Comparison of ENCODE assay signal across 8 cellular contexts in genomic region chr13:29593605-29594297, GRCh38. TPM values are rescaled to one million over a fixed set of nuclear protein-coding genes. Genes with fewer than 3 reads are reported as not detected.
A peak's percentile ranks its signal among the peaks of the same experiment; 100 is the strongest.
DNase-seq lines count a peak whose midpoint lies in the region; ATAC-seq and TF ChIP-seq lines count a peak whose summit lies in the region.

No MANE protein-coding gene starts in this region.

- H3K9me3 ChIP-seq in BE2C (no peaks in the 10 kb centered on the region), HUES64 (ENCODE audit: insufficient read depth, low read depth, low read length) (no peaks in the 10 kb centered on the region), mucosa of rectum (ENCODE audit: control insufficient read depth in 2 of 2, low read length in 2 of 2) (no peaks in the 10 kb centered on the region)

- peaks cover 43% of the 10 kb centered on the region for H3K4me1 Mint-ChIP-seq in MCF 10A (ENCODE audit: insufficient read depth, unreplicated experiment)

- WGBS in HUES64 = 77% methylated on average over 7 of the region's 8 CpGs

- H3K27me3 Mint-ChIP-seq in MCF 10A (ENCODE audit: insufficient read depth, unreplicated experiment) = no peaks in the 10 kb centered on the region

- H3K36me3 Mint-ChIP-seq in MCF 10A (ENCODE audit: insufficient read depth, unreplicated experiment) = peaks cover 7% of the 10 kb centered on the region

- H3K9me3 Mint-ChIP-seq in MCF 10A (ENCODE audit: unreplicated experiment) = no peaks in the 10 kb centered on the region

- intact Hi-C loops in MCF 10A (cut with micrococcal nuclease) = loop anchor here (10.0 kb wide), 1 partner anchor 111 kb away; no protein-coding TSS in a partner anchor

- H3K4me1 ChIP-seq in BE2C (peaks cover 3% of the 10 kb centered on the region; the same call in 1 of the 2 replicates), HUES64 (ENCODE audit: insufficient read depth, low read length) (peaks cover 28% of the 10 kb centered on the region; the same call in 1 of the 2 replicates), mucosa of rectum (ENCODE audit: control insufficient read depth in 2 of 2, insufficient read depth in 2 of 2, low read length in 2 of 2) (peaks cover 4 to 8% of the 10 kb centered on the region in 2 donors)

- CTCF ChIA-PET in MCF 10A (lab: Yijun Ruan, JAX) = no interaction called here

- H3K9ac ChIP-seq in HUES64 (ENCODE audit: low read depth, low read length) (peak overlapping the region; percentile 97), mucosa of rectum (ENCODE audit: low read depth in 1 of 2, low read length in 2 of 2) (peak overlapping the region; percentile 74 to 89)

- H3K4me3 ChIP-seq in BE2C (ENCODE audit: low read depth, low read length) (peak overlapping the region; percentile 98), HUES64 (ENCODE audit: low read length) (peak overlapping the region; percentile 87), mucosa of rectum (ENCODE audit: low read length in 2 of 2) (peak overlapping the region; percentile 80 to 82)

- DNase-seq in BE2C = no peak
- DNase-seq in MCF 10A (ENCODE audit: unreplicated experiment) = no peak
- no peak for DNase-seq in COR-L47 (lab: John Stamatoyannopoulos, UW)

- ATAC-seq in HG03108 (IDR thresholded peaks at IDR 0.05; ENCODE audit: unreplicated experiment) (no peak), GM21619 (IDR thresholded peaks at IDR 0.05; ENCODE audit: unreplicated experiment) (no peak), GM19467 (IDR thresholded peaks at IDR 0.05; ENCODE audit: unreplicated experiment) (no peak)

- H3K4me3 Mint-ChIP-seq in MCF 10A (ENCODE audit: unreplicated experiment) = peak overlapping the region; percentile 86

- H3K27me3 ChIP-seq in BE2C (no peaks in the 10 kb centered on the region), HUES64 (ENCODE audit: insufficient read depth, low read length) (peaks cover 15% of the 10 kb centered on the region), mucosa of rectum (ENCODE audit: control insufficient read depth in 2 of 2, insufficient read depth in 2 of 2, low read length in 2 of 2) (peaks cover 0 to 2% of the 10 kb centered on the region in 2 donors)

- POLR2A ChIA-PET in MCF 10A (lab: Yijun Ruan, JAX) = interaction anchor here (0.5 to 3.6 kb wide), 8 partner anchors 10 to 956 kb away, joined by 3 to 54 read pairs (median 4); no protein-coding TSS in a partner anchor

- peaks cover 18% of the 10 kb centered on the region for H3K36me3 ChIP-seq in BE2C
- H3K36me3 ChIP-seq in HUES64 (ENCODE audit: insufficient read depth, low read length) = 0 out of 2 replicates have a peak, but pooled peaks cover 3% of the 10 kb centered on the region
- no peaks in the 10 kb centered on the region for H3K36me3 ChIP-seq in mucosa of rectum (ENCODE audit: control insufficient read depth in 2 of 2, insufficient read depth in 2 of 2, low read length in 2 of 2)

- H3K27ac ChIP-seq in HUES64 (ENCODE audit: low read depth, low read length) (no peak overlapping the region), mucosa of rectum (ENCODE audit: low read depth in 2 of 2, low read length in 2 of 2) (no peak overlapping the region)

- peak overlapping the region; percentile 94 for H3K27ac Mint-ChIP-seq in MCF 10A (ENCODE audit: low read depth, unreplicated experiment)

- no peak for TF ChIP-seq CTCF in BE2C (IDR thresholded peaks at IDR 0.05; ENCODE audit: low read depth, low read length)
- no peak for TF ChIP-seq CTCF in MCF 10A (IDR thresholded peaks at IDR 0.05; ENCODE audit: unreplicated experiment)

- TSS peak; percentile 55 for BruUV-seq in MCF 10A (replicated peaks; lab: Mats Ljungman, UMichigan)

RNA-seq across cellular contexts. Expression of gene SLC7A1, which starts 1.7 kb away (rescaled TPM):
- 81.4 TPM for polyA plus RNA-seq in BE2C (2012; ENCODE audit: insufficient read depth, insufficient read length, low read depth)
- polyA plus RNA-seq in HUES64 (2013, experiment 1 of 2) = 33.5 TPM
- polyA plus RNA-seq in HUES64 (2013, experiment 2 of 2) = 30.0 TPM
- 154 and 194 TPM in 2 replicates for total RNA-seq in MCF 10A (2022)
